In the genomic region with DNA sequence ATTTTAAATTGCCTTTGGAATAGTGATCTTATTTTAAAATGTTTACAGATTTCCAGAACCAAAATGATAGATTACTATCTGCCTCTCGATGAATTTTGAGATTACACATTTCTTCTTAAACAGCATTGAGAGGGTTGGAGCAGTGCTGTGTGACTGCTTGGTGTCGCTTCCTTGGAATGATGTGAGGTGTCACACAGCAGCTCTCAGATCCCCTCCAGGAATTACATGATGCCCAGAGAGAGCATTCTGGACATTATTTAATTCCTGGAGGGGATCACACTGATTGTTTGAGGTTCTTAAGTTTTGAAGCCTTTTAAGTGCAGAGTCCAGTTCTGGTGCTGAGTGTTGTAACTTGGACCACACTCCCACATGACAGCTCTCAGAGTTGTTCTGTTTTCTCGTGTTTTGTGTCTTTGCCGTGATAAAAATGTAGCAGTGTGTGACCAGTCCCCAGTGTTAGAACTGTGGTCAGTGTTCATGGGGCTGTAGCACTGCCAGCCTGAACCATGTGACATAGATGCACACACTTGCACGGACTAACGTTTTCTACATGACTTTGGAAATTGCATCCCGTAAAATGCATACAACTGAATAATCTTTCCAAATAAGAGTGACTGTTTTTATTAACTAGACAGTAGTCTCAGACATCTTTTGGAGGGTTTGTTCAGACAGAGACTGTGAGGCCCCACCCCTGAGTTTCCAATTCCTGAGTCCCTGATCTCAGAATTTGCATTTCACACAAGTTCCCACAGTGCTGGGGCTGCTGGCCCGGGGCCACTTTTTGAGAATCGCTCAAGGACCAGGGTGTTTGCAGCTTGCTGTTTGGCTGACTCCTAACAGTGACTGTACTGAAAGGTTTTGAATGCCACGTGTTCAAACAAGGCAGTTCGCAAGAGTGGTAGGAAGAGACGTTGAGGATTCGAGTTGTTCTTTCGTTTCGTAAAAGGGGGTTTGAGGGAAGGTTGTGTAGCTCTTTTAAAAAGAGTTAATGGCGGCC, we compare ENCODE assay signal across 11 cellular contexts.
DNase-seq lines count a peak whose midpoint lies in the region; ATAC-seq and TF ChIP-seq lines count a peak whose summit lies in the region.
"Had no signal": no experiment of that assay in that cellular context is flagged by ENCODE, and none has a peak within 500 bp of the region (broad histone marks: within the 10 kb centered on the region; RNA-seq: fewer than 3 reads in every experiment).

No MANE protein-coding gene starts in this region.

- peaks cover 5% of the 10 kb centered on the region; the same call in 1 of the 2 replicates for H3K79me2 ChIP-seq in OCI-LY3 (ENCODE audit: low read length)

- DNase-seq in AG20443 (ENCODE audit: low spot score) (peak; percentile 42), hippocampal formation (lab: John Stamatoyannopoulos, UW) (peak; percentile 25 to 58), NCI-H2227 (lab: John Stamatoyannopoulos, UW; ENCODE audit: unreplicated experiment) (no peak), NCI-H2081 (lab: John Stamatoyannopoulos, UW) (no peak), NCI-H510A treated with DMSO at 0.1 percent for 48 hours (lab: John Stamatoyannopoulos, UW) (no peak)
- DNase-seq: CD4-positive, alpha-beta memory T cell; stimulated activated CD4-positive, alpha-beta T cell treated with anti-CD3 and anti-CD28 coated beads, Interleukin-12 subunit alpha, Interleukin-12 subunit beta, amount 100 ng/mL, for 4 hours had no signal

- H3K4me2 ChIP-seq in OCI-LY3 (ENCODE audit: low read length) = peak overlapping the region; percentile 80

- H3K27ac ChIP-seq in OCI-LY3 (ENCODE audit: low read length) = peak overlapping the region; percentile 44
- H3K27ac ChIP-seq: VCaP had no signal

- ATAC-seq in GM18870 (IDR thresholded peaks at IDR 0.05; ENCODE audit: unreplicated experiment) = no peak

- peak; percentile 42 for TF ChIP-seq POLR2A in GM19193 (IDR thresholded peaks at IDR 0.05; ENCODE audit: extremely low read depth, insufficient read depth, insufficient read length)

- no peak for TF ChIP-seq CTCF in OCI-LY3 (IDR thresholded peaks at IDR 0.05; ENCODE audit: low read depth, low read length)

- peaks cover 39% of the 10 kb centered on the region for H3K4me1 ChIP-seq in OCI-LY3 (ENCODE audit: low read length)

- peaks cover 54% of the 10 kb centered on the region for H3K36me3 ChIP-seq in OCI-LY3 (replicated peaks; ENCODE audit: low read depth, low read length)

- peak overlapping the region; percentile 63 for H3K4me3 ChIP-seq in OCI-LY3 (ENCODE audit: low read length)

- no peaks in the 10 kb centered on the region for H3K27me3 ChIP-seq in OCI-LY3 (ENCODE audit: low read depth, low read length)

- peaks cover 10% of the 10 kb centered on the region for H4K20me1 ChIP-seq in OCI-LY3 (ENCODE audit: insufficient read depth, low read length)

- peak overlapping the region; percentile 34; the same call in 1 of the 2 replicates for H3K9ac ChIP-seq in OCI-LY3 (ENCODE audit: low read length)

- no peak overlapping the region for H2AFZ ChIP-seq in OCI-LY3 (ENCODE audit: low read depth, low read length)

- no peaks in the 10 kb centered on the region for H3K9me3 ChIP-seq in OCI-LY3 (ENCODE audit: insufficient read depth, low read length)

Comparison
In these comparisons a context has a peak if more than half of its experiments do, and no peak if none do; other contexts are left out.
1. DNase-seq: peak in AG20443 (single experiment) and hippocampal formation (2 of 2); none in NCI-H2227 (single experiment), NCI-H2081 (0 of 2) and NCI-H510A treated with DMSO at 0.1 percent for 48 hours (single experiment).